ENCODE assay signal across 20 cellular contexts in genomic region chr3:60073228-60073627, GRCh38.
"Had no signal": no experiment of that assay in that cellular context is flagged by ENCODE, and none has a peak within 500 bp of the region (broad histone marks: within the 10 kb centered on the region; RNA-seq: fewer than 3 reads in every experiment).

No MANE protein-coding gene starts in this region.

- H3K4me3 Mint-ChIP-seq: central memory CD8-positive, alpha-beta T cell; nephron had no signal

- H3K9me3 ChIP-seq: ascending aorta, colonic mucosa, lower lobe of right lung, right lobe of liver, suprapubic skin, vagina had no signal

- H3K4me1 ChIP-seq: ascending aorta, colonic mucosa, lower lobe of right lung, parathyroid adenoma, right lobe of liver, suprapubic skin, vagina had no signal

- H3K4me1 Mint-ChIP-seq: central memory CD8-positive, alpha-beta T cell had no signal

- H3K36me3 ChIP-seq: ascending aorta, colonic mucosa, lower lobe of right lung, right lobe of liver, suprapubic skin, vagina had no signal

- H3K9ac ChIP-seq: parathyroid adenoma had no signal

- H3K4me3 ChIP-seq: ascending aorta, colonic mucosa, lower lobe of right lung, right lobe of liver, SK-N-MC, suprapubic skin, vagina had no signal

- DNase-seq: activated CD8-positive, alpha-beta memory T cell treated with anti-CD3 and anti-CD28 coated beads, Interleukin-2, amount 50 U/mL, for 4 hours; activated effector memory CD4-positive, alpha-beta T cell treated with Interleukin-2 at 50 U/mL for 16 hours; colonic mucosa; erythroblast; hypothalamus; islet precursor cell; left colon; lower lobe of right lung; right lobe of liver; small intestine; stimulated activated CD4-positive, alpha-beta T cell treated with anti-CD3 and anti-CD28 coated beads, Interleukin-4, amount 100 ng/mL, for 1 hour; stimulated activated naive CD8-positive, alpha-beta T cell treated with anti-CD3 and anti-CD28 coated beads, Interleukin-15, amount 100 ng/mL, for 72 hours; trophoblast cell had no signal

- H3K27me3 Mint-ChIP-seq: central memory CD8-positive, alpha-beta T cell; stimulated activated naive CD8-positive, alpha-beta T cell treated with anti-CD3 and anti-CD28 coated beads, Interleukin-15, amount 100 ng/mL, for 72 hours had no signal

- ATAC-seq: left colon, lower lobe of right lung, right lobe of liver had no signal

- H3K27ac Mint-ChIP-seq: nephron had no signal

- H3K27ac ChIP-seq: ascending aorta, colonic mucosa, lower lobe of right lung, parathyroid adenoma, right lobe of liver, SK-N-MC, suprapubic skin, vagina had no signal

- H3K27me3 ChIP-seq: ascending aorta, colonic mucosa, right lobe of liver, suprapubic skin, vagina had no signal

- H3K9me3 Mint-ChIP-seq: central memory CD8-positive, alpha-beta T cell had no signal
